Comparison of ENCODE assay signal across 11 cellular contexts in the genomic region with DNA sequence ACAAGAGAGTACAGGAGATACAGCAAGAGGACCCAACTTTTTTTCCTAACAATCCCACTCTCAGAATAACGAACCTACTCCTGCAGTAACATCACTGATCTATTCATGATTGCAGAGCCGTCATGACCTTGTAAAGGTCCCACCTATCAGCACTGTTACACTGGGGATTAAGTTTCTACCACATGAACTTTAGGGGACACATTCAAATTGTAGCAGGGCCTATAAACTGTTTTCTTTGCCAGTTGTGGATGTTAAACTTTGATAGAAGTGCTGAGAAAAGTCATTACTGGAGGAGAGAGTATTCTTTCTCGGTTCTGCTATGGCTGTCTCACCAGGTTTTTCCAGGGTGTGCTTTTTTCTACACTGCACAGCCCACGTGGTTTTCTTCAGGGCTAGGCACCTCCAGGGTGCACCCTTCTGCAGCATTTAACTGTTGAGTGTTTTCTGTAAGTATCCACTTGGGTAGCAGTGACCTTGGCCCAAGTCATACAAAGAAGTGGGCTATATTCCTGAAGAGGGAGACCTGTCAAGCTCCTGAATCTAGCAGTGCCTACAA.
DNase-seq lines count a peak whose midpoint lies in the region; ATAC-seq and TF ChIP-seq lines count a peak whose summit lies in the region.
"Had no signal": no experiment of that assay in that cellular context is flagged by ENCODE, and none has a peak within 500 bp of the region (broad histone marks: within the 10 kb centered on the region; RNA-seq: fewer than 3 reads in every experiment).

No MANE protein-coding gene starts in this region.

- no peaks in the 10 kb centered on the region for H3K4me1 ChIP-seq in SJCRH30
- H3K4me1 ChIP-seq: Caco-2, spleen had no signal

- H3K27me3 ChIP-seq in SJCRH30, result 0 out of 2 replicates have a peak, but pooled peaks cover 8% of the 10 kb centered on the region
- H3K27me3 ChIP-seq: spleen had no signal

- H3K27ac ChIP-seq in SJCRH30, result no peak overlapping the region
- H3K27ac ChIP-seq: spleen had no signal

- no peak for TF ChIP-seq POLR2A in GM18505 (IDR thresholded peaks at IDR 0.05; ENCODE audit: borderline replicate concordance, extremely low read depth, insufficient read depth, insufficient read length)

- H3K4me3 ChIP-seq in SJCRH30, result no peak overlapping the region
- H3K4me3 ChIP-seq: spleen had no signal

- DNase-seq in NCI-H2171 treated with DMSO at 0.1 percent for 48 hours (lab: John Stamatoyannopoulos, UW) (no peak), SJCRH30 (no peak), midbrain (lab: John Stamatoyannopoulos, UW) (no peak)
- DNase-seq: Caco-2, NCI-H1417 treated with DMSO at 0.1 percent for 48 hours, spleen had no signal

- ATAC-seq in GM18505 (IDR thresholded peaks at IDR 0.05; ENCODE audit: unreplicated experiment) (peak; percentile 90), GM19035 (IDR thresholded peaks at IDR 0.05; ENCODE audit: unreplicated experiment) (peak; percentile 90), HG02798 (IDR thresholded peaks at IDR 0.05; ENCODE audit: poor library complexity, unreplicated experiment) (peak; percentile 94), HG03575 (IDR thresholded peaks at IDR 0.05; ENCODE audit: extremely low read depth, insufficient number of reproducible peaks, low FRiP score, unreplicated experiment) (peak; percentile 66), GM19455 (IDR thresholded peaks at IDR 0.05; ENCODE audit: unreplicated experiment) (no peak)

- 0 out of 2 replicates have a peak, but pooled peaks cover 3% of the 10 kb centered on the region for H3K9me3 ChIP-seq in SJCRH30 (replicated peaks)
- H3K9me3 ChIP-seq: Caco-2, spleen had no signal

- H3K36me3 ChIP-seq in SJCRH30, result no peaks in the 10 kb centered on the region
- H3K36me3 ChIP-seq: spleen had no signal
